ENCODE assay signal across 8 cellular contexts in genomic region chr15:70098170-70098460, GRCh38. TPM values are rescaled to one million over a fixed set of nuclear protein-coding genes. Genes with fewer than 3 reads are reported as not detected.
DNase-seq lines count a peak whose midpoint lies in the region; ATAC-seq and TF ChIP-seq lines count a peak whose summit lies in the region.

No MANE protein-coding gene starts in this region.

- no peaks in the 10 kb centered on the region for H3K9me3 Mint-ChIP-seq in IgD-negative memory B cell

- peak overlapping the region; percentile 74 for H3K9ac ChIP-seq in muscle layer of colon (ENCODE audit: low read length)

- peaks cover 20% of the 10 kb centered on the region for H3K27me3 Mint-ChIP-seq in IgD-negative memory B cell

- H3K4me3 ChIP-seq in ACC112 (ENCODE audit: low read depth, low read length) (peak overlapping the region; percentile 99), brain microvascular endothelial cell (ENCODE audit: low read depth, low read length) (peak overlapping the region; percentile 55), muscle layer of colon (ENCODE audit: low read depth in 1 of 2, low read length in 2 of 2) (peak overlapping the region in 1 of 2 donors; percentile 61)

- H3K27ac ChIP-seq in ACC112 (ENCODE audit: low read depth, low read length) (peak overlapping the region; percentile 42), brain microvascular endothelial cell (peak overlapping the region; percentile 79), muscle layer of colon (ENCODE audit: low read depth, low read length) (peak overlapping the region; percentile 97)

- TF ChIP-seq CTCF in brain microvascular endothelial cell (IDR thresholded peaks at IDR 0.05; ENCODE audit: low read depth, low read length, missing control alignments) = no peak

- H3K9me3 ChIP-seq in muscle layer of colon (ENCODE audit: low read length) = no peaks in the 10 kb centered on the region

- H3K27ac Mint-ChIP-seq in IgD-negative memory B cell = peak overlapping the region; percentile 94 to 99 (median 98)

- ATAC-seq in HG03139 (IDR thresholded peaks at IDR 0.05; ENCODE audit: unreplicated experiment) (no peak), GM18858 (IDR thresholded peaks at IDR 0.05; ENCODE audit: unreplicated experiment) (no peak), GM21367 (IDR thresholded peaks at IDR 0.05; ENCODE audit: unreplicated experiment) (no peak)

- H3K36me3 ChIP-seq in ACC112 (ENCODE audit: insufficient read depth, low read length) = no peaks in the 10 kb centered on the region
- H3K36me3 ChIP-seq in brain microvascular endothelial cell (replicated peaks) = peaks cover 7% of the 10 kb centered on the region
- H3K36me3 ChIP-seq in muscle layer of colon (ENCODE audit: insufficient read depth, low read length) = peaks cover 2% of the 10 kb centered on the region

- DNase-seq in brain microvascular endothelial cell (no peak), NCI-H524 treated with DMSO at 0.1 percent for 48 hours (lab: John Stamatoyannopoulos, UW) (no peak)

- peaks cover 44% of the 10 kb centered on the region for H3K79me2 ChIP-seq in ACC112 (ENCODE audit: control insufficient read depth, insufficient read depth, low read length, unreplicated experiment)

- in situ Hi-C loops in brain microvascular endothelial cell (cut with HindIII; ENCODE audit: low pct_ligation_motif_present, low sequenced_read_pairs) = no loop called here

- H3K4me3 Mint-ChIP-seq in IgD-negative memory B cell = peak overlapping the region; percentile 94 to 99 (median 96)

- H3K27me3 ChIP-seq in ACC112 (ENCODE audit: insufficient read depth, low read length) (no peaks in the 10 kb centered on the region), brain microvascular endothelial cell (replicated peaks) (no peaks in the 10 kb centered on the region), muscle layer of colon (ENCODE audit: control insufficient read depth in 1 of 2, insufficient read depth in 2 of 2, low read length in 2 of 2) (no peaks in the 10 kb centered on the region)

- peaks cover 32% of the 10 kb centered on the region for H3K4me1 ChIP-seq in ACC112 (ENCODE audit: control insufficient read depth, insufficient read depth, low read length, unreplicated experiment)
- H3K4me1 ChIP-seq in muscle layer of colon (ENCODE audit: insufficient read depth, low read length) = peaks cover 49% of the 10 kb centered on the region

- no peak overlapping the region for H2AFZ ChIP-seq in ACC112 (ENCODE audit: low read length, unreplicated experiment)

- peaks cover 24 to 33% (median 30%) of the 10 kb centered on the region in 3 donors for H3K4me1 Mint-ChIP-seq in IgD-negative memory B cell

- H3K36me3 Mint-ChIP-seq in IgD-negative memory B cell = no peaks in the 10 kb centered on the region

RNA-seq across cellular contexts. Expression of gene TLE3, which starts 0.4 kb away (rescaled TPM):
- 88.7 TPM for polyA plus RNA-seq in IgD-negative memory B cell

Comparison
In these comparisons a context has a peak if more than half of its experiments do, and no peak if none do; other contexts are left out.
1. H3K27ac ChIP-seq: peak in every context shown above with its lines; median percentile 97 in muscle layer of colon; 79 in brain microvascular endothelial cell; 42 in ACC112.